In genomic region chr3:178637802-178638201, GRCh38 we compare ENCODE assay signal across 20 cellular contexts.
DNase-seq lines count a peak whose midpoint lies in the region; ATAC-seq, FAIRE-seq and TF ChIP-seq lines count a peak whose summit lies in the region.
"Had no signal": no experiment of that assay in that cellular context is flagged by ENCODE, and none has a peak within 500 bp of the region (broad histone marks: within the 10 kb centered on the region; RNA-seq: fewer than 3 reads in every experiment).

No MANE protein-coding gene starts in this region.

- H3K27me3 ChIP-seq in SU-DHL-6 (ENCODE audit: low read length), result no peaks in the 10 kb centered on the region
- H3K27me3 ChIP-seq: BLaER1 treated with 17β-estradiol and CSF1 and Interleukin-3, amounts not matched to agents 10 nM and 100 nM had no signal

- intact Hi-C loops in Right ventricle myocardium superior (cut with DNase I), result no loop called here

- TF ChIP-seq CTCF in SU-DHL-6 (IDR thresholded peaks at IDR 0.05; ENCODE audit: insufficient read depth, low read length, poor library complexity, severe bottlenecking), result no peak

- no peaks in the 10 kb centered on the region for H3F3A ChIP-seq in SU-DHL-6 (ENCODE audit: insufficient read depth)

- no peak for DNase-seq in GM12892 (ENCODE audit: insufficient read length)
- no peak for DNase-seq in Right ventricle myocardium superior
- no peak for DNase-seq in activated effector memory CD4-positive, alpha-beta T cell treated with Interleukin-2 at 50 U/mL for 16 hours
- DNase-seq: AML-193; Caco-2; Calu3; CD4-positive, alpha-beta T cell; CD8-positive, alpha-beta T cell; DMS79 treated with DMSO at 0.1 percent for 48 hours; GF-D8 had no signal

- no peak overlapping the region for H3K4me3 ChIP-seq in SU-DHL-6 (ENCODE audit: insufficient read depth, low read length, poor library complexity, severe bottlenecking)
- H3K4me3 ChIP-seq: A549; BLaER1 treated with 17β-estradiol and CSF1 and Interleukin-3, amounts not matched to agents 10 nM and 100 nM had no signal

- no peaks in the 10 kb centered on the region for H3K9me2 ChIP-seq in SU-DHL-6 (replicated peaks; ENCODE audit: insufficient read depth, low read length)

- FAIRE-seq in GM12892 (lab: Jason Lieb, UNC), result peak; percentile 48
- FAIRE-seq: A549, D721Med, G401.6, GM12891, GM18507 had no signal

- H3K4me2 ChIP-seq in SU-DHL-6 (ENCODE audit: low read depth, low read length, poor library complexity, severe bottlenecking), result no peak overlapping the region
- H3K4me2 ChIP-seq: A549; BLaER1 treated with 17β-estradiol and CSF1 and Interleukin-3, amounts not matched to agents 10 nM and 100 nM had no signal

- H3K9ac ChIP-seq in SU-DHL-6 (ENCODE audit: low read length), result no peak overlapping the region
- H3K9ac ChIP-seq: BLaER1 treated with 17β-estradiol and CSF1 and Interleukin-3, amounts not matched to agents 10 nM and 100 nM had no signal

- peaks cover 17% of the 10 kb centered on the region; the same call in 1 of the 2 replicates for H3K79me2 ChIP-seq in SU-DHL-6 (ENCODE audit: insufficient read depth, low read length)

- H4K20me1 ChIP-seq in SU-DHL-6 (ENCODE audit: low read depth, low read length), result no peaks in the 10 kb centered on the region
- H4K20me1 ChIP-seq: BLaER1 treated with 17β-estradiol and CSF1 and Interleukin-3, amounts not matched to agents 10 nM and 100 nM had no signal

- H3K27ac ChIP-seq in SU-DHL-6 (ENCODE audit: low read depth, low read length), result 0 out of 2 replicates have a peak overlapping the region, but pooled peaks have one; percentile 4
- H3K27ac ChIP-seq: 22Rv1; A549; BLaER1 treated with 17β-estradiol and CSF1 and Interleukin-3, amounts not matched to agents 10 nM and 100 nM; C4-2B had no signal

- TF ChIP-seq POLR2A in GM12892 (IDR thresholded peaks at IDR 0.05; ENCODE audit: low read depth, low read length), result no peak

- no peak overlapping the region for H2AFZ ChIP-seq in SU-DHL-6 (ENCODE audit: low read depth, low read length, severe bottlenecking)

- peaks cover 5% of the 10 kb centered on the region; the same call in 1 of the 2 replicates for H3K9me3 ChIP-seq in SU-DHL-6 (ENCODE audit: insufficient read depth, low read length)
- H3K9me3 ChIP-seq: A549 had no signal

- ATAC-seq in HG02870 (IDR thresholded peaks at IDR 0.05; ENCODE audit: unreplicated experiment) (peak; percentile 80), Right ventricle myocardium superior (ENCODE audit: poor library complexity) (no peak)
- ATAC-seq: A549; CD8-positive, alpha-beta T cell had no signal

- H3K36me3 ChIP-seq in SU-DHL-6 (ENCODE audit: low read length), result peaks cover 56% of the 10 kb centered on the region
- H3K36me3 ChIP-seq: BLaER1 treated with 17β-estradiol and CSF1 and Interleukin-3, amounts not matched to agents 10 nM and 100 nM had no signal
